8 cellular contexts compared by ENCODE assay signal in the genomic region with DNA sequence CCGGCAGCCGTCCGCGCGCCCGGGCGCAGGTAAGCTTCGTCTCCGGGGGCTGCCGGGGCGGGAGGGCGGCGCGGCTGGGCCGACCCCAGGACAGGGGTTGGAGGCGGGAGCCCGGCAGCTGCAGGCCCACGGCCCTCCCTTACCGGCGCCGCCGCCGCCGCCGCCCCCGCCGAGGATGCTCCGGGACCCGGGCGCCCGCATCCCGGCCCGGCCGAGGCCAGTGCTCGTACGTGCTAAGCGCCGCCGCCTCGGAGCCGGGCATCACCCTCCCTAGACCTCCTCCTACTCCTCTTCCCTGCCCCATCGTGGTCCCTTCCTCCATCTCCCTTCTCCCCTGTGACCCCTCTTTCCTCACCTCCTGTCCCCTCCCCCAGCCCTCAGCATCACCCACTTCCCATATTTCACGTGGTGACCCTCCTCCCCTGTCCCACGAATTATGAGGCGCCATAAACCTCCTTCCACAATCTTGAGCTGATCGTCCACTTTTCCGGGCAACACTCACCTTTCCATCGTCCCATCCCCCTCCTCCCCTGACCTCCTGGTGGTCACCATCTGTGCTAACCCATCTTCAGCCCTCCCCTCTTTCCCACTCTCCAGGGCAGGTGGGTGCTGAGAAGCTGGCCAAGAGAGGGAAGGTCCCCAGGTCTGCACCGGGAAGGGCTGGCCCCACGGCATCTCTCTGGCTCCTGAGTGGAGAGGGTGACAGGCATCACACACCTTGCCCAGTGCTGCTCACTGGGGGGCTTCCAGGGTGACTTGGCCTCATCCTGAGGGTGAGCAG. TPM values are rescaled to one million over a fixed set of nuclear protein-coding genes. Genes with fewer than 3 reads are reported as not detected.
A peak's percentile ranks its signal among the peaks of the same experiment; 100 is the strongest.
DNase-seq lines count a peak whose midpoint lies in the region; ATAC-seq and TF ChIP-seq lines count a peak whose summit lies in the region.

No MANE protein-coding gene starts in this region.

- H3K27me3 Mint-ChIP-seq in activated naive CD8-positive, alpha-beta T cell treated with anti-CD3 and anti-CD28 coated beads, Interleukin-2, amount 50 U/mL, for 24 hours, result peaks cover 7% of the 10 kb centered on the region

- H3K4me1 ChIP-seq in heart left ventricle (peaks cover 0 to 41% (median 0%) of the 10 kb centered on the region in 12 donors), tibial nerve (peaks cover 0 to 12% (median 3%) of the 10 kb centered on the region in 4 donors)

- no peaks in the 10 kb centered on the region for H3K9me3 ChIP-seq in heart left ventricle
- no peaks in the 10 kb centered on the region for H3K9me3 ChIP-seq in tibial nerve

- TF ChIP-seq POLR2A in heart left ventricle (IDR thresholded peaks at IDR 0.05), result no peak
- no peak for TF ChIP-seq POLR2A in tibial nerve (IDR thresholded peaks at IDR 0.05)

- H3K4me1 Mint-ChIP-seq in activated naive CD8-positive, alpha-beta T cell treated with anti-CD3 and anti-CD28 coated beads, Interleukin-2, amount 50 U/mL, for 24 hours, result peaks cover 54% of the 10 kb centered on the region

- H3K36me3 ChIP-seq in heart left ventricle (peaks cover 0 to 9% (median 0%) of the 10 kb centered on the region in 9 donors), tibial nerve (no peaks in the 10 kb centered on the region)

- H3K27ac ChIP-seq in heart left ventricle, result no peak overlapping the region
- H3K27ac ChIP-seq in tibial nerve, result peak overlapping the region in 2 of 4 donors; percentile 37 to 50

- TF ChIP-seq CTCF in heart left ventricle (IDR thresholded peaks at IDR 0.05) (no peak), tibial nerve (IDR thresholded peaks at IDR 0.05) (no peak)

- ATAC-seq in heart left ventricle, result no peak
- no peak for ATAC-seq in left ventricle myocardium superior
- peak; percentile 25 for ATAC-seq in HG03442 (IDR thresholded peaks at IDR 0.05; ENCODE audit: unreplicated experiment)
- no peak for ATAC-seq in activated naive CD8-positive, alpha-beta T cell treated with anti-CD3 and anti-CD28 coated beads, Interleukin-2, amount 50 U/mL, for 24 hours

- intact Hi-C loops in heart left ventricle (cut with DNase I) (no loop called here), left ventricle myocardium superior (cut with micrococcal nuclease) (no loop called here)

- DNase-seq in heart left ventricle (no peak), left ventricle myocardium superior (no peak), left kidney (ENCODE audit: low read depth, low spot score) (peak; percentile 29), tibial nerve (ENCODE audit: low spot score in 2 of 2) (no peak), GM19240 (ENCODE audit: insufficient read length, low spot score) (no peak), occipital lobe (lab: John Stamatoyannopoulos, UW) (no peak)
- DNase-seq in activated naive CD8-positive, alpha-beta T cell treated with anti-CD3 and anti-CD28 coated beads, Interleukin-2, amount 50 U/mL, for 24 hours, result peak; percentile 25

- peak overlapping the region; percentile 79 for H3K4me3 Mint-ChIP-seq in activated naive CD8-positive, alpha-beta T cell treated with anti-CD3 and anti-CD28 coated beads, Interleukin-2, amount 50 U/mL, for 24 hours

- peaks cover 0 to 38% (median 9%) of the 10 kb centered on the region in 9 donors for H3K27me3 ChIP-seq in heart left ventricle
- peaks cover 0 to 4% of the 10 kb centered on the region in 2 donors for H3K27me3 ChIP-seq in tibial nerve

- no peak for TF ChIP-seq EP300 in tibial nerve (IDR thresholded peaks at IDR 0.05)

- H3K9me3 Mint-ChIP-seq in activated naive CD8-positive, alpha-beta T cell treated with anti-CD3 and anti-CD28 coated beads, Interleukin-2, amount 50 U/mL, for 24 hours, result no peaks in the 10 kb centered on the region

- H3K27ac Mint-ChIP-seq in activated naive CD8-positive, alpha-beta T cell treated with anti-CD3 and anti-CD28 coated beads, Interleukin-2, amount 50 U/mL, for 24 hours, result peak overlapping the region; percentile 66

- WGBS in heart left ventricle, 4 donors, result 5 to 11% (median 6%) methylated on average over 34 to 50 of the region's 50 CpGs
- WGBS in tibial nerve, 2 donors, result 7 to 8% methylated on average over 32 of the region's 50 CpGs

- H3K36me3 Mint-ChIP-seq in activated naive CD8-positive, alpha-beta T cell treated with anti-CD3 and anti-CD28 coated beads, Interleukin-2, amount 50 U/mL, for 24 hours (ENCODE audit: low read depth), result peaks cover 5% of the 10 kb centered on the region

- H3K4me3 ChIP-seq in heart left ventricle, result peak overlapping the region in 10 of 12 donors; percentile 21 to 67 (median 54)
- H3K4me3 ChIP-seq in tibial nerve, result peak overlapping the region in 3 of 4 donors; percentile 38 to 71 (median 47)

RNA-seq across cellular contexts. Expression of gene ASPHD2, which starts 0.6 kb away (rescaled TPM):
- total RNA-seq in heart left ventricle, result 1 to 10 TPM in 1 of 9 donors, under 1 TPM in 7, not detected in 1; 0.07 to 1.5 (median 0.14) TPM
- under 1 TPM in 1 of 2 donors, not detected in 1; 0.12 TPM for polyA plus RNA-seq in heart left ventricle
- total RNA-seq in left ventricle myocardium superior, result 0.12 TPM
- 1 to 10 TPM in 1 of 4 donors, under 1 TPM in 3; 0.20 to 1.2 (median 0.54) TPM for total RNA-seq in tibial nerve
- 18.4 TPM for total RNA-seq in occipital lobe

RNA-seq across cellular contexts. Expression of gene HPS4, which starts 53.9 kb away (rescaled TPM):
- total RNA-seq in heart left ventricle (10 to 100 TPM in 5 of 9 donors, 1 to 10 TPM in 4; 6.9 to 15.0 (median 10.3) TPM), left ventricle myocardium superior (10.0 TPM), tibial nerve (10 to 100 TPM; 32.7 to 62.3 (median 46.0) TPM), occipital lobe (35.1 TPM)
- 1 to 10 TPM; 6.2 to 7.2 TPM for polyA plus RNA-seq in heart left ventricle

RNA-seq across cellular contexts. Expression of gene SRRD, which starts 54.0 kb away (rescaled TPM):
- total RNA-seq in heart left ventricle (10 to 100 TPM; 18.2 to 28.9 (median 23.4) TPM), left ventricle myocardium superior (23.5 TPM), tibial nerve (10 to 100 TPM in 2 of 4 donors, 1 to 10 TPM in 2; 9.0 to 17.7 (median 10.4) TPM), occipital lobe (19.5 TPM)
- 10 to 100 TPM; 11.3 to 24.6 TPM for polyA plus RNA-seq in heart left ventricle

Comparison
In these comparisons a context has a peak if more than half of its experiments do, and no peak if none do; other contexts are left out.
1. DNase-seq: peak in activated naive CD8-positive, alpha-beta T cell treated with anti-CD3 and anti-CD28 coated beads, Interleukin-2, amount 50 U/mL, for 24 hours (single experiment) and left kidney (single experiment); none in heart left ventricle (0 of 5), left ventricle myocardium superior (single experiment), tibial nerve (0 of 2), GM19240 (single experiment) and occipital lobe (single experiment).